Comparison of ENCODE assay signal across 22 cellular contexts in the genomic region with DNA sequence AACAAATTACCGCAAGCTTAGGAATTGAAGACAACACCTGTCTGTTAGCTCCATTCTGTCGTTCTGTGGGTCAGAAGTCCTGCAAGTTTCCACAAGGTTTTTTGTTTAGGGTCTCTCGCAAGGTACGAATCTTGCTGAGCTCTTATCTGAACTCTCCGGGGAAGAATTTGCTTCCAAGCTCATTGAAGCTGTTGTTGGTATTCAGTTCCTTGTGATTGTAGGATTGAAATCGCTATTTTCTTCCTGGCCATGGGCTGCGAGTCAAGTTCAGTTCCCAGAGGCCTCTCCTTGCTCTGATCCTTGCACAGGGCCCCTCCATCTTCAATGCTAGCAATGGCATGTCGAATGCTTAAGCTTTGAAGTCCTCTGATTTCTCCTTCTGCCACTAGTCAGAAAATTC. TPM values are rescaled to one million over a fixed set of nuclear protein-coding genes. Genes with fewer than 3 reads are reported as not detected.
DNase-seq lines count a peak whose midpoint lies in the region; ATAC-seq and TF ChIP-seq lines count a peak whose summit lies in the region.
"Had no signal": no experiment of that assay in that cellular context is flagged by ENCODE, and none has a peak within 500 bp of the region (broad histone marks: within the 10 kb centered on the region; RNA-seq: fewer than 3 reads in every experiment).

No MANE protein-coding gene starts in this region.

- no peaks in the 10 kb centered on the region for H3K79me2 ChIP-seq in Loucy (ENCODE audit: insufficient read depth, low read length)

- 59 to 80% methylated on average over 5 to 8 of the region's 8 CpGs for whole genome bisulfite sequencing in endodermal cell (ENCODE audit: insufficient coverage in 1 of 2, insufficient read length in 1 of 2), 2 experiments

- no peak for TF ChIP-seq CTCF in Loucy (conservative IDR thresholded peaks at IDR 0.05; ENCODE audit: low read length)
- no peak for TF ChIP-seq CTCF in endodermal cell (conservative IDR thresholded peaks at IDR 0.05)
- TF ChIP-seq CTCF in nephron (IDR thresholded peaks at IDR 0.05; ENCODE audit: unreplicated experiment in 3 of 3): no peak
- no peak for TF ChIP-seq CTCF in type B pancreatic cell (conservative IDR thresholded peaks at IDR 0.05)

- no peaks in the 10 kb centered on the region for H3K27me3 ChIP-seq in Loucy (ENCODE audit: insufficient read depth, low read length, poor library complexity, severe bottlenecking)
- H3K27me3 ChIP-seq in endodermal cell (ENCODE audit: control insufficient read depth, insufficient read depth, low read length, poor library complexity, severe bottlenecking): no peaks in the 10 kb centered on the region
- H3K27me3 ChIP-seq: BLaER1 had no signal

- H3K9me2 ChIP-seq in Loucy (replicated peaks; ENCODE audit: low read depth, low read length): no peaks in the 10 kb centered on the region

- no peaks in the 10 kb centered on the region for H3K9me3 ChIP-seq in Loucy (ENCODE audit: insufficient read depth, low read depth, low read length)
- H3K9me3 ChIP-seq in endodermal cell (ENCODE audit: control insufficient read depth, low read length): no peaks in the 10 kb centered on the region
- H3K9me3 ChIP-seq: BLaER1 had no signal

- no peaks in the 10 kb centered on the region for H3F3A ChIP-seq in Loucy (ENCODE audit: low read depth)

- H3K36me3 ChIP-seq in Loucy (ENCODE audit: insufficient read depth, low read length) (no peaks in the 10 kb centered on the region), endodermal cell (ENCODE audit: control insufficient read depth, insufficient read depth, low read length) (no peaks in the 10 kb centered on the region)
- H3K36me3 ChIP-seq: BLaER1 had no signal

- H3K36me3 Mint-ChIP-seq in endodermal cell (ENCODE audit: low read depth) (no peaks in the 10 kb centered on the region), nephron (ENCODE audit: low read depth) (no peaks in the 10 kb centered on the region), type B pancreatic cell (no peaks in the 10 kb centered on the region)
- H3K36me3 Mint-ChIP-seq: CD4-positive, CD25-positive, alpha-beta regulatory T cell; IgD-negative memory B cell had no signal

- no peak for ATAC-seq in HG03039 (IDR thresholded peaks at IDR 0.05; ENCODE audit: unreplicated experiment)
- ATAC-seq: HCT116, PC-3 had no signal

- 0 out of 2 replicates have a peak overlapping the region, but pooled peaks have one; percentile 10 for H2AFZ ChIP-seq in Loucy (ENCODE audit: low read length)

- H4K20me1 ChIP-seq in Loucy (ENCODE audit: insufficient read depth, low read length, poor library complexity, severe bottlenecking): no peaks in the 10 kb centered on the region
- H4K20me1 ChIP-seq: BLaER1 had no signal

- H3K4me1 Mint-ChIP-seq in endodermal cell (peaks cover 30% of the 10 kb centered on the region), nephron (peaks cover 38% of the 10 kb centered on the region), type B pancreatic cell (ENCODE audit: unreplicated experiment) (peaks cover 19% of the 10 kb centered on the region)
- H3K4me1 Mint-ChIP-seq: CD4-positive, CD25-positive, alpha-beta regulatory T cell; IgD-negative memory B cell had no signal

- no peak overlapping the region for H3K9ac ChIP-seq in Loucy (ENCODE audit: low read depth, low read length, poor library complexity, severe bottlenecking)
- H3K9ac ChIP-seq in endodermal cell (ENCODE audit: extremely low read depth, low read length, poor library complexity, severe bottlenecking): no peak overlapping the region
- H3K9ac ChIP-seq: BLaER1, KMS-11 had no signal

- no peak overlapping the region for H3K4me3 Mint-ChIP-seq in endodermal cell
- H3K4me3 Mint-ChIP-seq in nephron: no peak overlapping the region
- no peak overlapping the region for H3K4me3 Mint-ChIP-seq in type B pancreatic cell
- H3K4me3 Mint-ChIP-seq: CD4-positive, CD25-positive, alpha-beta regulatory T cell; IgD-negative memory B cell had no signal

- no peak overlapping the region for H3K27ac ChIP-seq in endodermal cell (ENCODE audit: low read depth, low read length)
- H3K27ac ChIP-seq: BLaER1, HL-60, KMS-11 had no signal

- H3K4me3 ChIP-seq in Loucy (ENCODE audit: low read length, poor library complexity, severe bottlenecking) (no peak overlapping the region), endodermal cell (ENCODE audit: low read length) (peak overlapping the region; percentile 4)
- H3K4me3 ChIP-seq: BLaER1 had no signal

- H3K27me3 Mint-ChIP-seq in endodermal cell (ENCODE audit: insufficient read depth) (no peaks in the 10 kb centered on the region), nephron (ENCODE audit: low read depth) (peaks cover 3% of the 10 kb centered on the region), type B pancreatic cell (no peaks in the 10 kb centered on the region)
- H3K27me3 Mint-ChIP-seq: IgD-negative memory B cell had no signal

- no peaks in the 10 kb centered on the region for H3K9me3 Mint-ChIP-seq in endodermal cell
- no peaks in the 10 kb centered on the region for H3K9me3 Mint-ChIP-seq in nephron
- H3K9me3 Mint-ChIP-seq in type B pancreatic cell: no peaks in the 10 kb centered on the region

- H3K27ac Mint-ChIP-seq in endodermal cell: peak overlapping the region; percentile 15
- H3K27ac Mint-ChIP-seq in nephron: peak overlapping the region; percentile 83 to 96 (median 91)
- peak overlapping the region; percentile 9 for H3K27ac Mint-ChIP-seq in type B pancreatic cell
- H3K27ac Mint-ChIP-seq: CD4-positive, CD25-positive, alpha-beta regulatory T cell; IgD-negative memory B cell had no signal

- H3K4me2 ChIP-seq in Loucy (ENCODE audit: low read depth, low read length, poor library complexity, severe bottlenecking): no peak overlapping the region
- H3K4me2 ChIP-seq: BLaER1, KMS-11 had no signal

- H3K4me1 ChIP-seq in Loucy (ENCODE audit: insufficient read depth, low read length, poor library complexity, severe bottlenecking): peaks cover 3% of the 10 kb centered on the region
- H3K4me1 ChIP-seq in endodermal cell (ENCODE audit: control insufficient read depth, insufficient read depth, low read length): peaks cover 13% of the 10 kb centered on the region

- DNase-seq in endodermal cell: peak; percentile 53
- DNase-seq in type B pancreatic cell (ENCODE audit: extremely low spot score, unreplicated experiment): no peak
- DNase-seq in SW 1271 (lab: John Stamatoyannopoulos, UW): no peak
- DNase-seq in SKM-1 (lab: John Stamatoyannopoulos, UW; ENCODE audit: unreplicated experiment): no peak
- DNase-seq: CD4-positive, CD25-positive, alpha-beta regulatory T cell; GOT3; NCI-H1048; NCI-H1417; NCI-H1694; NCI-H2029 treated with DMSO at 0.1 percent for 48 hours; NCI-H226; NCI-H510A treated with DMSO at 0.1 percent for 48 hours; NCI-H748 treated with DMSO at 0.1 percent for 48 hours; PC-3 had no signal

RNA-seq across cellular contexts. Expression of gene CNTLN, which starts 53.5 kb away (rescaled TPM):
- total RNA-seq in endodermal cell (10 to 100 TPM; 12.4 to 13.7 TPM), type B pancreatic cell (ENCODE audit: low replicate concordance) (2.2 and 14.1 TPM in 2 replicates)
- 11.6 TPM for polyA plus RNA-seq in endodermal cell (2013, experiment 1 of 2)
- polyA plus RNA-seq in endodermal cell (2013, experiment 2 of 2): 11.3 TPM

Comparison
In these comparisons a context has a peak if more than half of its experiments do, and no peak if none do; other contexts are left out.
1. H3K27ac Mint-ChIP-seq: peak in every context shown above with its lines; median percentile 91 in nephron; 15 in endodermal cell; 9 in type B pancreatic cell.